ENCODE assay signal across 8 cellular contexts in the genomic region with DNA sequence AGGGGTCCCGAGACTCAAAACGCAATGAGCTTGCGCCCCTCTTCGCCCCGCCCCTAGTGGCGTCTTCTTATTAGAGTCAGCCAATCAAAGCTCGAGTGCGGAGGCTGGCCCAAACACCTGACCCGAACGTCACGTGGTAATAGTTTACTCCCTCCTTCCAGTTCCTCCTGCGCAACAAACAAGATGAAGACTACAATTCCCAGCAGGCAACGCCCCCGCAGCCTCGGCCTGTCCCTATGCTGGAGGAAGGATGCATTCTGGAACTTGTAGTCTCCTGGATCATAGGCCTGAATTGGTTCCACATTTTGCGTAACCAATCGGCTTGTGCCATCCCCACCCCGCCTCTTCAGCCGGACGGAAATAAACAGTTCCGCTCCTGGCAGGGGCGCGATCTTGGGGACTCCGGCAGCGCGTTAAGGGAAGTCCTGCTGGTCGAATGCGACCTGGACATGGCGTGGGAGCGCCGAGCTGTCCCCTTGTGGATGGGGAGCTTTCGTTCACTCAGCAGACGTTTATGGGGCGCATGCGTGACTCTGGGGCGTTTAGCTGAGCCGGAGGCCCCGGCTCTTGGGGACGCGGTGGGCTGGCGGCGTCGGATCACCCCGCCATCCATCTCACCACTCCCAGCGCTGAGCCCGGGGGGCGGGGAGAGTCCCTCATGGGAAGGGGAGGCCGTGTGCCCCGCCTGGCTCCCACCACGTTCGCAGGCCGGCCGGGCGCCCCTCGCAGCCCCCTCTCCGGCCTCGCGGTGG. TPM values are rescaled to one million over a fixed set of nuclear protein-coding genes. Genes with fewer than 3 reads are reported as not detected.
DNase-seq lines count a peak whose midpoint lies in the region; ATAC-seq and TF ChIP-seq lines count a peak whose summit lies in the region.

A gene (minus strand): TSS at position 26 of the 752 bp plus-strand sequence. CDS start 38 bp downstream, outside the sequence.

- H3K36me3 ChIP-seq in CD4-positive, CD25-positive, alpha-beta regulatory T cell (ENCODE audit: control insufficient read depth, insufficient read depth, low read length): peaks cover 12% of the 10 kb centered on the region
- peaks cover 2 to 24% of the 10 kb centered on the region in 2 donors for H3K36me3 ChIP-seq in left lung

- H3K27me3 ChIP-seq in CD4-positive, CD25-positive, alpha-beta regulatory T cell (ENCODE audit: control insufficient read depth, insufficient read depth, low read length): no peaks in the 10 kb centered on the region
- no peaks in the 10 kb centered on the region for H3K27me3 ChIP-seq in left lung

- H3K4me3 Mint-ChIP-seq in CD4-positive, CD25-positive, alpha-beta regulatory T cell: peak within 1 kb of the TSS in 3 of 4 donors; percentile 91 to 92 (median 92)

- peaks cover 0 to 1% (median 0%) of the 10 kb centered on the region in 7 donors for H3K9me3 Mint-ChIP-seq in CD4-positive, CD25-positive, alpha-beta regulatory T cell

- peaks cover 3% of the 10 kb centered on the region for H3K36me3 Mint-ChIP-seq in CD4-positive, CD25-positive, alpha-beta regulatory T cell

- H3K27me3 Mint-ChIP-seq in CD4-positive, CD25-positive, alpha-beta regulatory T cell: no peaks in the 10 kb centered on the region

- TF ChIP-seq CTCF in left lung (IDR thresholded peaks at IDR 0.05): peak; percentile 24 to 30

- H3K9me3 ChIP-seq in CD4-positive, CD25-positive, alpha-beta regulatory T cell (ENCODE audit: control insufficient read depth in 2 of 2, low read length in 2 of 2): no peaks in the 10 kb centered on the region
- H3K9me3 ChIP-seq in left lung: no peaks in the 10 kb centered on the region

- peak within 1 kb of the TSS; percentile 93 for H3K4me3 ChIP-seq in CD4-positive, CD25-positive, alpha-beta regulatory T cell (ENCODE audit: low read depth, low read length)
- peak within 1 kb of the TSS; percentile 76 to 79 for H3K4me3 ChIP-seq in left lung

- peaks cover 36% of the 10 kb centered on the region for H3K4me1 ChIP-seq in CD4-positive, CD25-positive, alpha-beta regulatory T cell (ENCODE audit: control insufficient read depth, insufficient read depth, low read length, poor library complexity, severe bottlenecking)
- H3K4me1 ChIP-seq in left lung: peaks cover 13 to 70% of the 10 kb centered on the region in 2 donors

- peak within 1 kb of the TSS; percentile 92 for H3K27ac ChIP-seq in CD4-positive, CD25-positive, alpha-beta regulatory T cell (ENCODE audit: insufficient read depth, low read length, poor library complexity, severe bottlenecking)
- H3K27ac ChIP-seq in left lung: peak within 1 kb of the TSS; percentile 97 to 98

- peak; percentile 91 to 94 for ATAC-seq in CD4-positive, CD25-positive, alpha-beta regulatory T cell (ENCODE audit: low read depth in 2 of 2)
- ATAC-seq in GM19395 (IDR thresholded peaks at IDR 0.05; ENCODE audit: unreplicated experiment): peak; percentile 90
- ATAC-seq in HG03565 (IDR thresholded peaks at IDR 0.05; ENCODE audit: unreplicated experiment): peak; percentile 85
- peak; percentile 93 for ATAC-seq in left lung

- peak within 1 kb of the TSS in 2 of 3 donors; percentile 94 to 98 for H3K27ac Mint-ChIP-seq in CD4-positive, CD25-positive, alpha-beta regulatory T cell

- intact Hi-C loops in left lung (cut with DNase I): no loop called here

- peak; percentile 96 to 100 (median 99) for DNase-seq in CD4-positive, CD25-positive, alpha-beta regulatory T cell
- peak; percentile 97 for DNase-seq in NCI-H748 treated with DMSO at 0.1 percent for 48 hours (lab: John Stamatoyannopoulos, UW)
- peak; percentile 91 to 98 for DNase-seq in activated CD4-positive, alpha-beta T cell treated with anti-CD3 and anti-CD28 coated beads, Interleukin-2, amount 50 U/mL, for 24 hours (ENCODE audit: low read depth in 1 of 2, low spot score in 1 of 2)
- peak; percentile 100 for DNase-seq in dermis blood vessel endothelial cell
- DNase-seq in left lung: peak; percentile 95 to 98
- DNase-seq in stimulated activated CD4-positive, alpha-beta T cell treated with anti-CD3 and anti-CD28 coated beads, Interleukin-2, amount 100 ng/mL, for 48 hours: peak; percentile 94 to 97

- peaks cover 5 to 50% (median 26%) of the 10 kb centered on the region in 4 donors for H3K4me1 Mint-ChIP-seq in CD4-positive, CD25-positive, alpha-beta regulatory T cell

RNA-seq across cellular contexts. Expression of the gene that starts here (rescaled TPM):
- 118 TPM for total RNA-seq in CD4-positive, CD25-positive, alpha-beta regulatory T cell
- polyA plus RNA-seq in CD4-positive, CD25-positive, alpha-beta regulatory T cell: 100 to 1,000 TPM in 1 of 4 donors, 10 to 100 TPM in 3; 77.7 to 112 (median 91.2) TPM
- total RNA-seq in dermis blood vessel endothelial cell (19.2 and 54.3 TPM in 2 replicates), left lung (100 to 1,000 TPM; 119 to 132 TPM)

Comparison
In these comparisons a context has a peak if more than half of its experiments do, and no peak if none do; other contexts are left out.
1. Peak in every context shown above with its lines: DNase-seq, ATAC-seq, H3K4me3 ChIP-seq and H3K27ac ChIP-seq.